ENCODE assay signal across 21 cellular contexts in the genomic region with DNA sequence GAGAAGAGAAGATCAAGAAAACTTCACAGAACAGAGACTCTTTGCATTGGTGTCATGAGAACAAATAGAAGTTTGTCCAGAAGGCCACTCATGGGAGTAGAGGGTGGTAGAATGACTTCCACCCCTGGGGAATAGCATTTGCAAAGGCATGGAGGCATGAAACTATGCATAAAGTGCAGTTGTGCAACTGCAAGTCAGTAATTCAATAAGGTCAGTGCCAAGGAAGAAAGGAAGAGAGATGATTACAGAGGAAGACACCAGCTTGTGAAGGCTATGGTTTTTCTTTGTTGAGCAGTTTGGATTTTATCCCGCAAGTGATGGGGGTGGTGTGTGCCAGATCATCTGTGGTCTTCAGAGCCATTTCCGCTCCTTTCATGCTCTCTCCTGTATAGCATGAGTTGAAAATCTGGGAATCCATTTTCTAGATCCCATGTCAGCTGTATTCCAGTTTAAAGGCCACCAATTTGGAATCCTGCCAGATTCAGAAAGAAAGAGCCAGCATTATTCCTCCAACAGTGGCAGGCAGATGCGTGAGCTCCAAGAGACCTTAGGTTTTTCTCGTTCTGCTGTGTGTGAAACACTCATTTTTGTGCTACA.
"Had no signal": no experiment of that assay in that cellular context is flagged by ENCODE, and none has a peak within 500 bp of the region (broad histone marks: within the 10 kb centered on the region; RNA-seq: fewer than 3 reads in every experiment).

No MANE protein-coding gene starts in this region.

- H3K4me1 Mint-ChIP-seq: neural crest cell; stimulated activated naive CD8-positive, alpha-beta T cell treated with anti-CD3 and anti-CD28 coated beads, Interleukin-15, amount 100 ng/mL, for 72 hours had no signal

- DNase-seq: dorsolateral prefrontal cortex; effector CD4-positive, alpha-beta T cell; gastrocnemius medialis; heart left ventricle; kidney; pancreas; right lobe of liver; small intestine; stimulated activated CD4-positive, alpha-beta T cell treated with anti-CD3 and anti-CD28 coated beads, Interleukin-15, amount 100 ng/mL, for 24 hours; stimulated activated CD4-positive, alpha-beta T cell treated with anti-CD3 and anti-CD28 coated beads, Interleukin-2, amount 100 ng/mL, for 48 hours; stimulated activated naive CD4-positive, alpha-beta T cell; stimulated activated naive CD8-positive, alpha-beta T cell treated with anti-CD3 and anti-CD28 coated beads, Interleukin-15, amount 100 ng/mL, for 72 hours; testis; tibial artery had no signal

- H3K4me3 ChIP-seq: dorsolateral prefrontal cortex, gastrocnemius medialis, heart left ventricle, hepatocyte, pancreas, right lobe of liver, testis, tibial artery had no signal

- H3K36me3 Mint-ChIP-seq: natural killer cell treated with Interleukin-12 subunit alpha and Interleukin-12 subunit beta and Interleukin-15 and Interleukin-18, amount 100 ng/mL, for 72 hours; type B pancreatic cell had no signal

- H3K27me3 ChIP-seq: dorsolateral prefrontal cortex, gastrocnemius medialis, hepatocyte, neutrophil, pancreas, right lobe of liver, testis, tibial artery had no signal

- H3K27ac Mint-ChIP-seq: natural killer cell treated with Interleukin-12 subunit alpha and Interleukin-12 subunit beta and Interleukin-15 and Interleukin-18, amount 100 ng/mL, for 72 hours; progenitor cell of endocrine pancreas; stimulated activated naive CD8-positive, alpha-beta T cell treated with anti-CD3 and anti-CD28 coated beads, Interleukin-15, amount 100 ng/mL, for 72 hours; type B pancreatic cell had no signal

- H3K4me3 Mint-ChIP-seq: natural killer cell treated with Interleukin-12 subunit alpha and Interleukin-12 subunit beta and Interleukin-15 and Interleukin-18, amount 100 ng/mL, for 72 hours; neural crest cell; stimulated activated naive CD8-positive, alpha-beta T cell treated with anti-CD3 and anti-CD28 coated beads, Interleukin-15, amount 100 ng/mL, for 72 hours; type B pancreatic cell had no signal

- H3K27ac ChIP-seq: gastrocnemius medialis, heart left ventricle, hepatocyte, neutrophil, pancreas, right lobe of liver, testis, tibial artery had no signal

- ATAC-seq: gastrocnemius medialis; heart left ventricle; left lobe of liver; natural killer cell treated with Interleukin-12 subunit alpha and Interleukin-12 subunit beta and Interleukin-15 and Interleukin-18, amount 100 ng/mL, for 72 hours; pancreas; right lobe of liver; stimulated activated naive CD8-positive, alpha-beta T cell treated with anti-CD3 and anti-CD28 coated beads, Interleukin-15, amount 100 ng/mL, for 72 hours had no signal

- H3K9me3 Mint-ChIP-seq: natural killer cell treated with Interleukin-12 subunit alpha and Interleukin-12 subunit beta and Interleukin-15 and Interleukin-18, amount 100 ng/mL, for 72 hours; neural crest cell had no signal

- H3K9me3 ChIP-seq: gastrocnemius medialis, heart left ventricle, neutrophil, pancreas, right lobe of liver, testis, tibial artery had no signal

- H3K36me3 ChIP-seq: gastrocnemius medialis, heart left ventricle, neutrophil, pancreas, right lobe of liver, tibial artery had no signal

- H3K4me1 ChIP-seq: gastrocnemius medialis, heart left ventricle, pancreas, right lobe of liver, testis, tibial artery had no signal
